In genomic region chr13:62119739-62120700, GRCh38 we compare ENCODE assay signal across 8 cellular contexts.
DNase-seq lines count a peak whose midpoint lies in the region; ATAC-seq and TF ChIP-seq lines count a peak whose summit lies in the region.

No MANE protein-coding gene starts in this region.

- H3K4me3 Mint-ChIP-seq in effector memory CD8-positive, alpha-beta T cell: no peak overlapping the region

- H3K36me3 Mint-ChIP-seq in effector memory CD8-positive, alpha-beta T cell (ENCODE audit: insufficient read depth): no peaks in the 10 kb centered on the region

- no peaks in the 10 kb centered on the region for H3K4me1 Mint-ChIP-seq in effector memory CD8-positive, alpha-beta T cell (ENCODE audit: low read depth in 2 of 2)

- peaks cover 6 to 15% of the 10 kb centered on the region in 2 donors for H3K9me3 Mint-ChIP-seq in effector memory CD8-positive, alpha-beta T cell

- H3K27ac Mint-ChIP-seq in effector memory CD8-positive, alpha-beta T cell: no peak overlapping the region

- DNase-seq in ELR (ENCODE audit: low read depth): peak; percentile 56
- peak; percentile 29 for DNase-seq in HT1080 (ENCODE audit: low read depth)
- peak; percentile 32 for DNase-seq in left kidney (ENCODE audit: low read depth, low spot score)
- DNase-seq in NCI-H510A treated with DMSO at 0.1 percent for 48 hours (lab: John Stamatoyannopoulos, UW): no peak
- no peak for DNase-seq in effector memory CD8-positive, alpha-beta T cell

- H3K27me3 Mint-ChIP-seq in effector memory CD8-positive, alpha-beta T cell: no peaks in the 10 kb centered on the region

- ATAC-seq in SK-N-SH treated with all-trans-retinoic acid at 6 μM for 48 hours (peak; percentile 34; the same call in 1 of the 3 replicates), HG03442 (IDR thresholded peaks at IDR 0.05; ENCODE audit: unreplicated experiment) (no peak), HG02642 (IDR thresholded peaks at IDR 0.05; ENCODE audit: poor library complexity, unreplicated experiment) (no peak)
- no peak for ATAC-seq in effector memory CD8-positive, alpha-beta T cell (replicated peaks)

TF ChIP-seq in SK-N-SH treated with all-trans-retinoic acid at 6 μM for 48 hours, 23 proteins besides CTCF, POLR2A, EP300 and RAD21:
- no peak for TF ChIP-seq BACH2 (CRISPR knock-in tag; IDR thresholded peaks at IDR 0.05; ENCODE audit: borderline replicate concordance)
- TF ChIP-seq ISL1 (CRISPR knock-in tag; IDR thresholded peaks at IDR 0.05): no peak
- no peak for TF ChIP-seq ESRRG (CRISPR knock-in tag; IDR thresholded peaks at IDR 0.05)
- no peak for TF ChIP-seq ARNTL (CRISPR knock-in tag; IDR thresholded peaks at IDR 0.05; ENCODE audit: borderline replicate concordance, low read depth)
- TF ChIP-seq CREB5 (CRISPR knock-in tag; IDR thresholded peaks at IDR 0.05; ENCODE audit: low read depth): no peak
- TF ChIP-seq CSDC2 (CRISPR knock-in tag; IDR thresholded peaks at IDR 0.05): no peak
- no peak for TF ChIP-seq PPARA (CRISPR knock-in tag; IDR thresholded peaks at IDR 0.05; ENCODE audit: borderline replicate concordance)
- no peak for TF ChIP-seq ZFP30 (CRISPR knock-in tag; IDR thresholded peaks at IDR 0.05)
- TF ChIP-seq ZNF565 (CRISPR knock-in tag; conservative IDR thresholded peaks at IDR 0.05; ENCODE audit: low read depth): no peak
- no peak for TF ChIP-seq SNAI2 (CRISPR knock-in tag; IDR thresholded peaks at IDR 0.05)
- no peak for TF ChIP-seq GLIS3 (CRISPR knock-in tag; IDR thresholded peaks at IDR 0.05)
- TF ChIP-seq ZNF70 (CRISPR knock-in tag; IDR thresholded peaks at IDR 0.05): no peak
- TF ChIP-seq ZFP3 (CRISPR knock-in tag; IDR thresholded peaks at IDR 0.05): no peak
- TF ChIP-seq RARB (CRISPR knock-in tag; IDR thresholded peaks at IDR 0.05): no peak
- no peak for TF ChIP-seq POU6F1 (CRISPR knock-in tag; IDR thresholded peaks at IDR 0.05; ENCODE audit: borderline replicate concordance, low read depth)
- TF ChIP-seq TSHZ2 (CRISPR knock-in tag; IDR thresholded peaks at IDR 0.05): no peak
- no peak for TF ChIP-seq TOX (CRISPR knock-in tag; IDR thresholded peaks at IDR 0.05; ENCODE audit: borderline replicate concordance)
- no peak for TF ChIP-seq OSR1 (CRISPR knock-in tag; IDR thresholded peaks at IDR 0.05)
- TF ChIP-seq TCF4 (CRISPR knock-in tag; IDR thresholded peaks at IDR 0.05; ENCODE audit: borderline replicate concordance): no peak

Comparison
In these comparisons a context has a peak if more than half of its experiments do, and no peak if none do; other contexts are left out.
1. DNase-seq: peak in ELR (single experiment), HT1080 (single experiment) and left kidney (single experiment); none in NCI-H510A treated with DMSO at 0.1 percent for 48 hours (single experiment) and effector memory CD8-positive, alpha-beta T cell (0 of 3).